Comparison of ENCODE assay signal across 1 cellular context in the genomic region with DNA sequence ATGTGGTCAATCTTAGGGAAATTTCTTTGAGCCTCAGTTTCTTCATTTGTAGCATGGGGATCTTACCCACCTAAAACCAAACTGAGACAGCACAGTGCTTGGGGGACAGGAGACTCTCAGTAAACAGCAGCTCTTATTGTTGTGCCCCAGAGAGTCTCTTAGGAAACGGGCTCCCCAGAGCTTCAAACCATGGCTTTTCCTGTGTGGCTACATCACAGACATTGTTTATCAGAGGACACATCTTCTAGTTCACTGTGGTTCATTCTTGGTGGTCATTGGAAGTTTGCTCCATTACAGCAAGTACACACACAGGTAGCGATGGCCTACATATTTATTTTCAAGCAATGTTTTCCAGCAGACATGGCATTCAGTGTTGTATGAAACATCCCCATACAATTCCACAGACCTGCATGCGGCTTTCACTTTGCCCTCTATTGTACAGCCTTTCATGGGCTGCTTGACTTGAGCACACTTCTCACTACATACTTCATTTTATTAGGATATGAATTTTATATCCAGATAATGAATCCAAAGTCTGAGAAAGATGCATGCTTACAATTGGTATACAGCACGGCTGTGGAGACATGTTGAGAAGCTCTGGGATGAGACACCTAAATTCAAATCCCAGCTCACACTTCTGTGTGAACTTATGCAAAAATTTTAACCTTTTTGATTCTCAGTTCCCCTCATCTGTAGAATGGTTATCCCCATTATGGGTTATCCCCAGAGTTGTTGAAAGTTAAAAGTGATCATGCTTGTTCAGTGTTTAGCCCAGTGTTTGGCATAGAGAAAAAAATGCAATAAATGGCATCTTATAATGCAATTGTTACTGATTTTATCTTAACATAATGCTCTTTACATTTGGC.
TF ChIP-seq lines count a peak whose summit lies in the region.

No MANE protein-coding gene starts in this region.

TF ChIP-seq in GM12878, 131 proteins besides CTCF, POLR2A, EP300 and RAD21 (continued from another document and continues in another):
- TF ChIP-seq, protein P1, sequence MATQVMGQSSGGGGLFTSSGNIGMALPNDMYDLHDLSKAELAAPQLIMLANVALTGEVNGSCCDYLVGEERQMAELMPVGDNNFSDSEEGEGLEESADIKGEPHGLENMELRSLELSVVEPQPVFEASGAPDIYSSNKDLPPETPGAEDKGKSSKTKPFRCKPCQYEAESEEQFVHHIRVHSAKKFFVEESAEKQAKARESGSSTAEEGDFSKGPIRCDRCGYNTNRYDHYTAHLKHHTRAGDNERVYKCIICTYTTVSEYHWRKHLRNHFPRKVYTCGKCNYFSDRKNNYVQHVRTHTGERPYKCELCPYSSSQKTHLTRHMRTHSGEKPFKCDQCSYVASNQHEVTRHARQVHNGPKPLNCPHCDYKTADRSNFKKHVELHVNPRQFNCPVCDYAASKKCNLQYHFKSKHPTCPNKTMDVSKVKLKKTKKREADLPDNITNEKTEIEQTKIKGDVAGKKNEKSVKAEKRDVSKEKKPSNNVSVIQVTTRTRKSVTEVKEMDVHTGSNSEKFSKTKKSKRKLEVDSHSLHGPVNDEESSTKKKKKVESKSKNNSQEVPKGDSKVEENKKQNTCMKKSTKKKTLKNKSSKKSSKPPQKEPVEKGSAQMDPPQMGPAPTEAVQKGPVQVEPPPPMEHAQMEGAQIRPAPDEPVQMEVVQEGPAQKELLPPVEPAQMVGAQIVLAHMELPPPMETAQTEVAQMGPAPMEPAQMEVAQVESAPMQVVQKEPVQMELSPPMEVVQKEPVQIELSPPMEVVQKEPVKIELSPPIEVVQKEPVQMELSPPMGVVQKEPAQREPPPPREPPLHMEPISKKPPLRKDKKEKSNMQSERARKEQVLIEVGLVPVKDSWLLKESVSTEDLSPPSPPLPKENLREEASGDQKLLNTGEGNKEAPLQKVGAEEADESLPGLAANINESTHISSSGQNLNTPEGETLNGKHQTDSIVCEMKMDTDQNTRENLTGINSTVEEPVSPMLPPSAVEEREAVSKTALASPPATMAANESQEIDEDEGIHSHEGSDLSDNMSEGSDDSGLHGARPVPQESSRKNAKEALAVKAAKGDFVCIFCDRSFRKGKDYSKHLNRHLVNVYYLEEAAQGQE (IDR thresholded peaks at IDR 0.05; ENCODE audit: low read depth, low read length), result no peak
- no peak; the same call in 1 of the 2 replicates for TF ChIP-seq GATAD2B (conservative IDR thresholded peaks at IDR 0.05; ENCODE audit: low read depth)
- TF ChIP-seq MEF2A (IDR thresholded peaks at IDR 0.05; ENCODE audit: insufficient read depth, low read depth, low read length), result no peak
- peak; percentile 60 for TF ChIP-seq MTA2 (IDR thresholded peaks at IDR 0.05; ENCODE audit: low read depth)
- no peak for TF ChIP-seq GABPA (IDR thresholded peaks at IDR 0.05; ENCODE audit: low read depth)
- TF ChIP-seq, protein P2, sequence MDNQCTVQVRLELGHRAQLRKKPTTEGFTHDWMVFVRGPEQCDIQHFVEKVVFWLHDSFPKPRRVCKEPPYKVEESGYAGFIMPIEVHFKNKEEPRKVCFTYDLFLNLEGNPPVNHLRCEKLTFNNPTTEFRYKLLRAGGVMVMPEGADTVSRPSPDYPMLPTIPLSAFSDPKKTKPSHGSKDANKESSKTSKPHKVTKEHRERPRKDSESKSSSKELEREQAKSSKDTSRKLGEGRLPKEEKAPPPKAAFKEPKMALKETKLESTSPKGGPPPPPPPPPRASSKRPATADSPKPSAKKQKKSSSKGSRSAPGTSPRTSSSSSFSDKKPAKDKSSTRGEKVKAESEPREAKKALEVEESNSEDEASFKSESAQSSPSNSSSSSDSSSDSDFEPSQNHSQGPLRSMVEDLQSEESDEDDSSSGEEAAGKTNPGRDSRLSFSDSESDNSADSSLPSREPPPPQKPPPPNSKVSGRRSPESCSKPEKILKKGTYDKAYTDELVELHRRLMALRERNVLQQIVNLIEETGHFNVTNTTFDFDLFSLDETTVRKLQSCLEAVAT (IDR thresholded peaks at IDR 0.05), result peak; percentile 28; the same call in 1 of the 2 replicates
- TF ChIP-seq PML (IDR thresholded peaks at IDR 0.05; ENCODE audit: low read length), result no peak
- TF ChIP-seq BCL11A (IDR thresholded peaks at IDR 0.05; ENCODE audit: low read depth, low read length), result 0 out of 2 replicates have a peak, but pooled peaks have one; percentile 36
- no peak; the same call in 1 of the 2 replicates for TF ChIP-seq NBN (IDR thresholded peaks at IDR 0.05)
- TF ChIP-seq SIX5 (IDR thresholded peaks at IDR 0.05; ENCODE audit: low read depth, low read length, severe bottlenecking), result no peak
- TF ChIP-seq BMI1 (IDR thresholded peaks at IDR 0.05; ENCODE audit: borderline replicate concordance), result no peak; the same call in 1 of the 2 replicates
- no peak for TF ChIP-seq MXI1 (IDR thresholded peaks at IDR 0.05; ENCODE audit: low read depth, low read length)
- TF ChIP-seq, protein P3, sequence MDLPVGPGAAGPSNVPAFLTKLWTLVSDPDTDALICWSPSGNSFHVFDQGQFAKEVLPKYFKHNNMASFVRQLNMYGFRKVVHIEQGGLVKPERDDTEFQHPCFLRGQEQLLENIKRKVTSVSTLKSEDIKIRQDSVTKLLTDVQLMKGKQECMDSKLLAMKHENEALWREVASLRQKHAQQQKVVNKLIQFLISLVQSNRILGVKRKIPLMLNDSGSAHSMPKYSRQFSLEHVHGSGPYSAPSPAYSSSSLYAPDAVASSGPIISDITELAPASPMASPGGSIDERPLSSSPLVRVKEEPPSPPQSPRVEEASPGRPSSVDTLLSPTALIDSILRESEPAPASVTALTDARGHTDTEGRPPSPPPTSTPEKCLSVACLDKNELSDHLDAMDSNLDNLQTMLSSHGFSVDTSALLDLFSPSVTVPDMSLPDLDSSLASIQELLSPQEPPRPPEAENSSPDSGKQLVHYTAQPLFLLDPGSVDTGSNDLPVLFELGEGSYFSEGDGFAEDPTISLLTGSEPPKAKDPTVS (IDR thresholded peaks at IDR 0.05; ENCODE audit: low read depth, low read length), result no peak
- TF ChIP-seq, protein P4, sequence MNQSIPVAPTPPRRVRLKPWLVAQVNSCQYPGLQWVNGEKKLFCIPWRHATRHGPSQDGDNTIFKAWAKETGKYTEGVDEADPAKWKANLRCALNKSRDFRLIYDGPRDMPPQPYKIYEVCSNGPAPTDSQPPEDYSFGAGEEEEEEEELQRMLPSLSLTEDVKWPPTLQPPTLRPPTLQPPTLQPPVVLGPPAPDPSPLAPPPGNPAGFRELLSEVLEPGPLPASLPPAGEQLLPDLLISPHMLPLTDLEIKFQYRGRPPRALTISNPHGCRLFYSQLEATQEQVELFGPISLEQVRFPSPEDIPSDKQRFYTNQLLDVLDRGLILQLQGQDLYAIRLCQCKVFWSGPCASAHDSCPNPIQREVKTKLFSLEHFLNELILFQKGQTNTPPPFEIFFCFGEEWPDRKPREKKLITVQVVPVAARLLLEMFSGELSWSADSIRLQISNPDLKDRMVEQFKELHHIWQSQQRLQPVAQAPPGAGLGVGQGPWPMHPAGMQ (IDR thresholded peaks at IDR 0.05; ENCODE audit: borderline replicate concordance), result no peak
- TF ChIP-seq ZNF217 (IDR thresholded peaks at IDR 0.05), result no peak
- TF ChIP-seq CREM (IDR thresholded peaks at IDR 0.05; ENCODE audit: low read depth), result no peak
- TF ChIP-seq, protein P5, sequence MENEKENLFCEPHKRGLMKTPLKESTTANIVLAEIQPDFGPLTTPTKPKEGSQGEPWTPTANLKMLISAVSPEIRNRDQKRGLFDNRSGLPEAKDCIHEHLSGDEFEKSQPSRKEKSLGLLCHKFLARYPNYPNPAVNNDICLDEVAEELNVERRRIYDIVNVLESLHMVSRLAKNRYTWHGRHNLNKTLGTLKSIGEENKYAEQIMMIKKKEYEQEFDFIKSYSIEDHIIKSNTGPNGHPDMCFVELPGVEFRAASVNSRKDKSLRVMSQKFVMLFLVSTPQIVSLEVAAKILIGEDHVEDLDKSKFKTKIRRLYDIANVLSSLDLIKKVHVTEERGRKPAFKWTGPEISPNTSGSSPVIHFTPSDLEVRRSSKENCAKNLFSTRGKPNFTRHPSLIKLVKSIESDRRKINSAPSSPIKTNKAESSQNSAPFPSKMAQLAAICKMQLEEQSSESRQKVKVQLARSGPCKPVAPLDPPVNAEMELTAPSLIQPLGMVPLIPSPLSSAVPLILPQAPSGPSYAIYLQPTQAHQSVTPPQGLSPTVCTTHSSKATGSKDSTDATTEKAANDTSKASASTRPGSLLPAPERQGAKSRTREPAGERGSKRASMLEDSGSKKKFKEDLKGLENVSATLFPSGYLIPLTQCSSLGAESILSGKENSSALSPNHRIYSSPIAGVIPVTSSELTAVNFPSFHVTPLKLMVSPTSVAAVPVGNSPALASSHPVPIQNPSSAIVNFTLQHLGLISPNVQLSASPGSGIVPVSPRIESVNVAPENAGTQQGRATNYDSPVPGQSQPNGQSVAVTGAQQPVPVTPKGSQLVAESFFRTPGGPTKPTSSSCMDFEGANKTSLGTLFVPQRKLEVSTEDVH (IDR thresholded peaks at IDR 0.05; ENCODE audit: low read depth, partially characterized antibody), result no peak
- no peak for TF ChIP-seq SREBF2 (IDR thresholded peaks at IDR 0.05; ENCODE audit: low read length)
- TF ChIP-seq SPI1 (IDR thresholded peaks at IDR 0.05; ENCODE audit: borderline replicate concordance, insufficient read depth, low read depth, low read length), result peak; percentile 95
- TF ChIP-seq, protein P6, sequence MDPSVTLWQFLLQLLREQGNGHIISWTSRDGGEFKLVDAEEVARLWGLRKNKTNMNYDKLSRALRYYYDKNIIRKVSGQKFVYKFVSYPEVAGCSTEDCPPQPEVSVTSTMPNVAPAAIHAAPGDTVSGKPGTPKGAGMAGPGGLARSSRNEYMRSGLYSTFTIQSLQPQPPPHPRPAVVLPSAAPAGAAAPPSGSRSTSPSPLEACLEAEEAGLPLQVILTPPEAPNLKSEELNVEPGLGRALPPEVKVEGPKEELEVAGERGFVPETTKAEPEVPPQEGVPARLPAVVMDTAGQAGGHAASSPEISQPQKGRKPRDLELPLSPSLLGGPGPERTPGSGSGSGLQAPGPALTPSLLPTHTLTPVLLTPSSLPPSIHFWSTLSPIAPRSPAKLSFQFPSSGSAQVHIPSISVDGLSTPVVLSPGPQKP (IDR thresholded peaks at IDR 0.05; ENCODE audit: low read depth, low read length), result no peak
- TF ChIP-seq, protein P7, sequence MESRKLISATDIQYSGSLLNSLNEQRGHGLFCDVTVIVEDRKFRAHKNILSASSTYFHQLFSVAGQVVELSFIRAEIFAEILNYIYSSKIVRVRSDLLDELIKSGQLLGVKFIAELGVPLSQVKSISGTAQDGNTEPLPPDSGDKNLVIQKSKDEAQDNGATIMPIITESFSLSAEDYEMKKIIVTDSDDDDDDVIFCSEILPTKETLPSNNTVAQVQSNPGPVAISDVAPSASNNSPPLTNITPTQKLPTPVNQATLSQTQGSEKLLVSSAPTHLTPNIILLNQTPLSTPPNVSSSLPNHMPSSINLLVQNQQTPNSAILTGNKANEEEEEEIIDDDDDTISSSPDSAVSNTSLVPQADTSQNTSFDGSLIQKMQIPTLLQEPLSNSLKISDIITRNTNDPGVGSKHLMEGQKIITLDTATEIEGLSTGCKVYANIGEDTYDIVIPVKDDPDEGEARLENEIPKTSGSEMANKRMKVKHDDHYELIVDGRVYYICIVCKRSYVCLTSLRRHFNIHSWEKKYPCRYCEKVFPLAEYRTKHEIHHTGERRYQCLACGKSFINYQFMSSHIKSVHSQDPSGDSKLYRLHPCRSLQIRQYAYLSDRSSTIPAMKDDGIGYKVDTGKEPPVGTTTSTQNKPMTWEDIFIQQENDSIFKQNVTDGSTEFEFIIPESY (IDR thresholded peaks at IDR 0.05), result no peak
- TF ChIP-seq ZSCAN29 (IDR thresholded peaks at IDR 0.05), result no peak
- peak; percentile 98 for TF ChIP-seq NR2F1 (conservative IDR thresholded peaks at IDR 0.05)
- peak; percentile 45 for TF ChIP-seq RUNX3 (IDR thresholded peaks at IDR 0.05; ENCODE audit: low read length)
- TF ChIP-seq, protein P8, sequence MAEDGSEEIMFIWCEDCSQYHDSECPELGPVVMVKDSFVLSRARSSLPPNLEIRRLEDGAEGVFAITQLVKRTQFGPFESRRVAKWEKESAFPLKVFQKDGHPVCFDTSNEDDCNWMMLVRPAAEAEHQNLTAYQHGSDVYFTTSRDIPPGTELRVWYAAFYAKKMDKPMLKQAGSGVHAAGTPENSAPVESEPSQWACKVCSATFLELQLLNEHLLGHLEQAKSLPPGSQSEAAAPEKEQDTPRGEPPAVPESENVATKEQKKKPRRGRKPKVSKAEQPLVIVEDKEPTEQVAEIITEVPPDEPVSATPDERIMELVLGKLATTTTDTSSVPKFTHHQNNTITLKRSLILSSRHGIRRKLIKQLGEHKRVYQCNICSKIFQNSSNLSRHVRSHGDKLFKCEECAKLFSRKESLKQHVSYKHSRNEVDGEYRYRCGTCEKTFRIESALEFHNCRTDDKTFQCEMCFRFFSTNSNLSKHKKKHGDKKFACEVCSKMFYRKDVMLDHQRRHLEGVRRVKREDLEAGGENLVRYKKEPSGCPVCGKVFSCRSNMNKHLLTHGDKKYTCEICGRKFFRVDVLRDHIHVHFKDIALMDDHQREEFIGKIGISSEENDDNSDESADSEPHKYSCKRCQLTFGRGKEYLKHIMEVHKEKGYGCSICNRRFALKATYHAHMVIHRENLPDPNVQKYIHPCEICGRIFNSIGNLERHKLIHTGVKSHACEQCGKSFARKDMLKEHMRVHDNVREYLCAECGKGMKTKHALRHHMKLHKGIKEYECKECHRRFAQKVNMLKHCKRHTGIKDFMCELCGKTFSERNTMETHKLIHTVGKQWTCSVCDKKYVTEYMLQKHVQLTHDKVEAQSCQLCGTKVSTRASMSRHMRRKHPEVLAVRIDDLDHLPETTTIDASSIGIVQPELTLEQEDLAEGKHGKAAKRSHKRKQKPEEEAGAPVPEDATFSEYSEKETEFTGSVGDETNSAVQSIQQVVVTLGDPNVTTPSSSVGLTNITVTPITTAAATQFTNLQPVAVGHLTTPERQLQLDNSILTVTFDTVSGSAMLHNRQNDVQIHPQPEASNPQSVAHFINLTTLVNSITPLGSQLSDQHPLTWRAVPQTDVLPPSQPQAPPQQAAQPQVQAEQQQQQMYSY (CRISPR knock-in tag; IDR thresholded peaks at IDR 0.05), result no peak
- TF ChIP-seq TCF3 (IDR thresholded peaks at IDR 0.05; ENCODE audit: borderline replicate concordance, insufficient read depth, low read depth, low read length), result no peak
- TF ChIP-seq, protein P9, sequence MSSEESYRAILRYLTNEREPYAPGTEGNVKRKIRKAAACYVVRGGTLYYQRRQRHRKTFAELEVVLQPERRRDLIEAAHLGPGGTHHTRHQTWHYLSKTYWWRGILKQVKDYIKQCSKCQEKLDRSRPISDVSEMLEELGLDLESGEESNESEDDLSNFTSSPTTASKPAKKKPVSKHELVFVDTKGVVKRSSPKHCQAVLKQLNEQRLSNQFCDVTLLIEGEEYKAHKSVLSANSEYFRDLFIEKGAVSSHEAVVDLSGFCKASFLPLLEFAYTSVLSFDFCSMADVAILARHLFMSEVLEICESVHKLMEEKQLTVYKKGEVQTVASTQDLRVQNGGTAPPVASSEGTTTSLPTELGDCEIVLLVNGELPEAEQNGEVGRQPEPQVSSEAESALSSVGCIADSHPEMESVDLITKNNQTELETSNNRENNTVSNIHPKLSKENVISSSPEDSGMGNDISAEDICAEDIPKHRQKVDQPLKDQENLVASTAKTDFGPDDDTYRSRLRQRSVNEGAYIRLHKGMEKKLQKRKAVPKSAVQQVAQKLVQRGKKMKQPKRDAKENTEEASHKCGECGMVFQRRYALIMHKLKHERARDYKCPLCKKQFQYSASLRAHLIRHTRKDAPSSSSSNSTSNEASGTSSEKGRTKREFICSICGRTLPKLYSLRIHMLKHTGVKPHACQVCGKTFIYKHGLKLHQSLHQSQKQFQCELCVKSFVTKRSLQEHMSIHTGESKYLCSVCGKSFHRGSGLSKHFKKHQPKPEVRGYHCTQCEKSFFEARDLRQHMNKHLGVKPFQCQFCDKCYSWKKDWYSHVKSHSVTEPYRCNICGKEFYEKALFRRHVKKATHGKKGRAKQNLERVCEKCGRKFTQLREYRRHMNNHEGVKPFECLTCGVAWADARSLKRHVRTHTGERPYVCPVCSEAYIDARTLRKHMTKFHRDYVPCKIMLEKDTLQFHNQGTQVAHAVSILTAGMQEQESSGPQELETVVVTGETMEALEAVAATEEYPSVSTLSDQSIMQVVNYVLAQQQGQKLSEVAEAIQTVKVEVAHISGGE (CRISPR knock-in tag; IDR thresholded peaks at IDR 0.05), result no peak
- TF ChIP-seq CHD1 (IDR thresholded peaks at IDR 0.05; ENCODE audit: low read depth, low read length), result no peak
- peak; percentile 37; the same call in 1 of the 2 replicates for TF ChIP-seq ZNF24 (IDR thresholded peaks at IDR 0.05)
- TF ChIP-seq RB1 (IDR thresholded peaks at IDR 0.05; ENCODE audit: borderline replicate concordance), result peak; percentile 9; the same call in 1 of the 2 replicates
